ENCODE assay signal across 9 cellular contexts in the genomic region with DNA sequence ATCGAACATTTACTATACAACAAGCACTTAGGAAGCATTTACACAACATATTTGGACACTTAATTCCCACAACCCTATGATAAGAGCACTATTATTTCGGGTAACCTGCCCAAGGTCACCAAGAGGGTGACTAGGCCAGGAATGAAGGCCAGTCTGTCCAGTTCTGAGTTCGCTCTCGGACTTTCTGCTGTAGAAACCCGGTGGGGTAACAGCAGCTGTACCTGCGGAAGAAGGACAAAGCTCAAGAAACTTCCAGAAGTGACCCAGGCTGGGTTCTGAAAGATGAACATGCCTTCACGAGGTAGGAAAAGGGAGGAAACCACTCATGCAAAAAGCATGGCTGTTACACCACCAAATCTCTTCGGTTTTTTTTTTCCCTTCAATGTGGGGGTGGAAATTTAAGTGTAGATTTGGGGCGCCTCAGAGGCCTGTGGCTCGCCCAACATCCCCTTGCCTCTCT. TPM values are rescaled to one million over a fixed set of nuclear protein-coding genes. Genes with fewer than 3 reads are reported as not detected.
DNase-seq lines count a peak whose midpoint lies in the region; ATAC-seq and TF ChIP-seq lines count a peak whose summit lies in the region.
"Had no signal": no experiment of that assay in that cellular context is flagged by ENCODE, and none has a peak within 500 bp of the region (broad histone marks: within the 10 kb centered on the region; RNA-seq: fewer than 3 reads in every experiment).

No MANE protein-coding gene starts in this region.

- TF ChIP-seq CTCF in 22Rv1 (IDR thresholded peaks at IDR 0.05) (no peak), brain (conservative IDR thresholded peaks at IDR 0.05) (no peak), lung (IDR thresholded peaks at IDR 0.05; ENCODE audit: control extremely low read depth, extremely low read depth) (no peak)

- DNase-seq in HT1080 (ENCODE audit: low read depth): peak; percentile 14
- no peak for DNase-seq in lung (ENCODE audit: low spot score)
- DNase-seq in NCI-H1694 (lab: John Stamatoyannopoulos, UW): no peak
- DNase-seq in NCI-H524 treated with DMSO at 0.1 percent for 48 hours (lab: John Stamatoyannopoulos, UW): no peak

- no peaks in the 10 kb centered on the region for H3K27me3 ChIP-seq in lung (ENCODE audit: control insufficient read depth, insufficient read depth)

- H3K9me3 Mint-ChIP-seq in brain: no peaks in the 10 kb centered on the region

- WGBS in lung, 2 donors: 34 to 42% methylated on average over 10 of the region's 10 CpGs
- 42% methylated on average over 10 of the region's 10 CpGs for WGBS in urinary bladder

- H3K4me1 Mint-ChIP-seq in brain: peaks cover 19% of the 10 kb centered on the region

- H3K36me3 ChIP-seq in lung (ENCODE audit: control insufficient read depth in 2 of 2, insufficient read depth in 2 of 2, low read length in 2 of 2): no peaks in the 10 kb centered on the region
- H3K36me3 ChIP-seq in urinary bladder (ENCODE audit: insufficient read depth): no peaks in the 10 kb centered on the region

- H3K4me3 ChIP-seq in lung: peak overlapping the region; percentile 41
- peak overlapping the region; percentile 39 for H3K4me3 ChIP-seq in urinary bladder (ENCODE audit: low read depth, low read length)

- H3K9me3 ChIP-seq in lung (ENCODE audit: control insufficient read depth in 2 of 2, insufficient read depth in 1 of 2, low read length in 1 of 2): no peaks in the 10 kb centered on the region

- peaks cover 15% of the 10 kb centered on the region for H3K27me3 Mint-ChIP-seq in brain

- peak overlapping the region; percentile 89 to 96 (median 91) for H3K4me3 Mint-ChIP-seq in brain

- no peak for ATAC-seq in lung (ENCODE audit: insufficient read depth, low FRiP score)
- ATAC-seq in HG02885 (IDR thresholded peaks at IDR 0.05; ENCODE audit: poor library complexity, unreplicated experiment): no peak

- H3K4me1 ChIP-seq in lung (ENCODE audit: control insufficient read depth in 2 of 2, insufficient read depth in 2 of 2, low read length in 2 of 2): peaks cover 0 to 3% of the 10 kb centered on the region in 2 donors
- H3K4me1 ChIP-seq in urinary bladder (ENCODE audit: insufficient read depth): no peaks in the 10 kb centered on the region

- H3K27ac ChIP-seq in 22Rv1 (peak overlapping the region; percentile 78), lung (ENCODE audit: low read depth in 1 of 2, low read length in 1 of 2) (peak overlapping the region; percentile 68 to 78), urinary bladder (ENCODE audit: low read depth) (peak overlapping the region; percentile 81)

- H3K36me3 Mint-ChIP-seq in brain: no peaks in the 10 kb centered on the region

- H3K27ac Mint-ChIP-seq in brain: peak overlapping the region; percentile 81 to 99 (median 96)

RNA-seq across cellular contexts. Expression of gene PLA2G1B, which starts 10.8 kb away (rescaled TPM):
- not detected in 2 replicates for total RNA-seq in HT1080 (2014; rRNA removed; shearing (Covaris generic))
- not detected in 2 replicates for polyA plus RNA-seq in HT1080 (2015; cell fraction: cytosol; rRNA removed)
- polyA plus RNA-seq in HT1080 (2015; cell fraction: nucleus; rRNA removed): not detected in 2 replicates
- polyA plus RNA-seq in brain (ENCODE audit: insufficient read depth, low read depth, low replicate concordance): not detected
- total RNA-seq in lung: 10 to 100 TPM in 1 of 2 donors, 1 to 10 TPM in 1; 6.5 to 33.9 TPM
- polyA plus RNA-seq in lung: 100 to 1,000 TPM in 1 of 2 donors, 10 to 100 TPM in 1; 24.4 to 193 TPM
- total RNA-seq in urinary bladder: 0.90 TPM
- 0.60 TPM for polyA plus RNA-seq in urinary bladder
- total RNA-seq: glomerular endothelial cell had no signal

RNA-seq across cellular contexts. Expression of gene SIRT4, which starts 14.7 kb away (rescaled TPM):
- 0.40 and 1.6 TPM in 2 replicates for total RNA-seq in HT1080 (2014; rRNA removed; shearing (Covaris generic))
- 0.08 and 0.10 TPM in 2 replicates for polyA plus RNA-seq in HT1080 (2015; cell fraction: cytosol; rRNA removed)
- 0.11 and 0.22 TPM in 2 replicates for polyA plus RNA-seq in HT1080 (2015; cell fraction: nucleus; rRNA removed)
- polyA plus RNA-seq in brain (ENCODE audit: insufficient read depth, low read depth, low replicate concordance): 2.0 TPM
- total RNA-seq in lung: 1 to 10 TPM; 1.2 to 5.9 TPM
- 1 to 10 TPM in 1 of 2 donors, under 1 TPM in 1; 0.95 to 2.2 TPM for polyA plus RNA-seq in lung
- 2.3 TPM for total RNA-seq in urinary bladder
- polyA plus RNA-seq in urinary bladder: 1.8 TPM

RNA-seq across cellular contexts. Expression of gene RNU4-1, which starts 23.8 kb away (rescaled TPM):
- total RNA-seq in HT1080 (2014; rRNA removed; shearing (Covaris generic)): not detected in 2 replicates
- not detected in 2 replicates for polyA plus RNA-seq in HT1080 (2015; cell fraction: cytosol; rRNA removed)
- polyA plus RNA-seq in HT1080 (2015; cell fraction: nucleus; rRNA removed): not detected in 2 replicates
- polyA plus RNA-seq in brain (ENCODE audit: insufficient read depth, low read depth, low replicate concordance): not detected
- 1,000 to 10,000 TPM in 1 of 2 donors, under 1 TPM in 1; under 0.01 to 2,200 TPM for total RNA-seq in lung
- polyA plus RNA-seq in lung: not detected
- total RNA-seq in urinary bladder: under 0.01 TPM
- polyA plus RNA-seq in urinary bladder: not detected

RNA-seq across cellular contexts. Expression of gene RNU4-2, which starts 25.1 kb away (rescaled TPM):
- not detected in 2 replicates for total RNA-seq in HT1080 (2014; rRNA removed; shearing (Covaris generic))
- polyA plus RNA-seq in HT1080 (2015; cell fraction: cytosol; rRNA removed): not detected in 2 replicates
- not detected in 2 replicates for polyA plus RNA-seq in HT1080 (2015; cell fraction: nucleus; rRNA removed)
- polyA plus RNA-seq in brain (ENCODE audit: insufficient read depth, low read depth, low replicate concordance) (not detected), lung (not detected), urinary bladder (not detected)
- total RNA-seq in lung (over 10,000 TPM in 1 of 2 donors, under 1 TPM in 1; under 0.01 to 10,045 TPM), urinary bladder (under 0.01 TPM)

RNA-seq across cellular contexts. Expression of gene PXN, which starts 51.3 kb away (rescaled TPM):
- total RNA-seq in HT1080 (2014; rRNA removed; shearing (Covaris generic)): 162 and 238 TPM in 2 replicates
- 426 and 497 TPM in 2 replicates for polyA plus RNA-seq in HT1080 (2015; cell fraction: cytosol; rRNA removed)
- polyA plus RNA-seq in HT1080 (2015; cell fraction: nucleus; rRNA removed): 415 and 447 TPM in 2 replicates
- 60.2 TPM for polyA plus RNA-seq in brain (ENCODE audit: insufficient read depth, low read depth, low replicate concordance)
- 100 to 1,000 TPM in 1 of 2 donors, 10 to 100 TPM in 1; 81.1 to 117 TPM for total RNA-seq in lung
- polyA plus RNA-seq in lung: 10 to 100 TPM; 81.3 to 100.0 TPM
- 32.4 TPM for total RNA-seq in urinary bladder
- polyA plus RNA-seq in urinary bladder: 111 TPM
